In genomic region chr10:78563224-78563764, GRCh38 we compare ENCODE assay signal across 29 cellular contexts.
A peak's percentile ranks its signal among the peaks of the same experiment; 100 is the strongest.
DNase-seq lines count a peak whose midpoint lies in the region; ATAC-seq and TF ChIP-seq lines count a peak whose summit lies in the region.
"Had no signal": no experiment of that assay in that cellular context is flagged by ENCODE, and none has a peak within 500 bp of the region (broad histone marks: within the 10 kb centered on the region; RNA-seq: fewer than 3 reads in every experiment).

No MANE protein-coding gene starts in this region.

- H3K4me1 ChIP-seq in gastroesophageal sphincter = peaks cover 0 to 47% (median 16%) of the 10 kb centered on the region in 3 donors
- peaks cover 60% of the 10 kb centered on the region for H3K4me1 ChIP-seq in stomach smooth muscle (ENCODE audit: control insufficient read depth, insufficient read depth, low read length)
- H3K4me1 ChIP-seq: A549, HAP-1 had no signal

- H3K4me3 ChIP-seq in gastroesophageal sphincter = no peak overlapping the region
- no peak overlapping the region for H3K4me3 ChIP-seq in stomach smooth muscle (ENCODE audit: low read length in 2 of 2)
- H3K4me3 ChIP-seq: A549; BLaER1 treated with 17β-estradiol and CSF1 and Interleukin-3, amounts not matched to agents 10 nM and 100 nM; GM12878; HAP-1; SJSA1 had no signal

- no peak for TF ChIP-seq CTCF in gastroesophageal sphincter (IDR thresholded peaks at IDR 0.05)

- peak; percentile 18 for ATAC-seq in gastroesophageal sphincter
- no peak for ATAC-seq in GM19463 (IDR thresholded peaks at IDR 0.05; ENCODE audit: unreplicated experiment)
- ATAC-seq: A549, GM12878 had no signal

- no peak overlapping the region for H3K9ac ChIP-seq in stomach smooth muscle (ENCODE audit: low read length in 2 of 2)
- H3K9ac ChIP-seq: BLaER1 treated with 17β-estradiol and CSF1 and Interleukin-3, amounts not matched to agents 10 nM and 100 nM had no signal

- no peaks in the 10 kb centered on the region for H3K9me3 ChIP-seq in gastroesophageal sphincter
- no peaks in the 10 kb centered on the region for H3K9me3 ChIP-seq in stomach smooth muscle (ENCODE audit: control insufficient read depth in 2 of 2, low read length in 2 of 2)
- H3K9me3 ChIP-seq: A549; BLaER1 treated with 17β-estradiol and CSF1 and Interleukin-3, amounts not matched to agents 10 nM and 100 nM; HAP-1; SJSA1 had no signal

- H3K36me3 ChIP-seq in gastroesophageal sphincter (no peaks in the 10 kb centered on the region), stomach smooth muscle (ENCODE audit: control insufficient read depth in 2 of 2, insufficient read depth in 2 of 2, low read length in 2 of 2) (no peaks in the 10 kb centered on the region)
- H3K36me3 ChIP-seq: BLaER1 treated with 17β-estradiol and CSF1 and Interleukin-3, amounts not matched to agents 10 nM and 100 nM; HAP-1; SJSA1 had no signal

- no peak for TF ChIP-seq EP300 in gastroesophageal sphincter (IDR thresholded peaks at IDR 0.05)

- DNase-seq in EH (ENCODE audit: low read depth) (peak; percentile 26), astrocyte of the hippocampus (ENCODE audit: low read depth, low spot score) (peak; percentile 29), DMS114 treated with DMSO at 0.1 percent for 48 hours (lab: John Stamatoyannopoulos, UW; ENCODE audit: unreplicated experiment) (no peak), cerebellar cortex (ENCODE audit: low spot score) (no peak)
- DNase-seq: AML-193; CD4-positive, alpha-beta T cell; COR-L47; EL; GDM1; GOT3; HFFc6; KBM-7; MV-4-11; NCI-H1105; NCI-H1436 treated with DMSO at 0.1 percent for 48 hours; NCI-H187 treated with DMSO at 0.1 percent for 48 hours; NCI-H2107; NCI-H446; NCI-H524 treated with DMSO at 0.1 percent for 48 hours; NCI-H774; PC-3 had no signal

- H3K27ac ChIP-seq in gastroesophageal sphincter (peak overlapping the region in 2 of 4 donors; percentile 11 to 21), stomach smooth muscle (ENCODE audit: low read length) (peak overlapping the region; percentile 6)
- H3K27ac ChIP-seq: A549; BLaER1 treated with 17β-estradiol and CSF1 and Interleukin-3, amounts not matched to agents 10 nM and 100 nM; SJSA1 had no signal

- no peak for TF ChIP-seq POLR2A in gastroesophageal sphincter (IDR thresholded peaks at IDR 0.05)

- no peaks in the 10 kb centered on the region for H3K27me3 ChIP-seq in gastroesophageal sphincter
- H3K27me3 ChIP-seq in stomach smooth muscle (ENCODE audit: control insufficient read depth in 1 of 2, insufficient read depth in 2 of 2, low read length in 2 of 2) = no peaks in the 10 kb centered on the region
- H3K27me3 ChIP-seq: SJSA1 had no signal

- WGBS in gastroesophageal sphincter (ENCODE audit: low coverage in 1 of 2), 2 donors = 54 to 57% methylated on average over 3 to 4 of the region's 4 CpGs

Comparison
In these comparisons a context has a peak if more than half of its experiments do, and no peak if none do; other contexts are left out.
1. DNase-seq: peak in EH (single experiment) and astrocyte of the hippocampus (single experiment); none in DMS114 treated with DMSO at 0.1 percent for 48 hours (single experiment) and cerebellar cortex (single experiment).